ENCODE assay signal across 1 cellular context in the genomic region with DNA sequence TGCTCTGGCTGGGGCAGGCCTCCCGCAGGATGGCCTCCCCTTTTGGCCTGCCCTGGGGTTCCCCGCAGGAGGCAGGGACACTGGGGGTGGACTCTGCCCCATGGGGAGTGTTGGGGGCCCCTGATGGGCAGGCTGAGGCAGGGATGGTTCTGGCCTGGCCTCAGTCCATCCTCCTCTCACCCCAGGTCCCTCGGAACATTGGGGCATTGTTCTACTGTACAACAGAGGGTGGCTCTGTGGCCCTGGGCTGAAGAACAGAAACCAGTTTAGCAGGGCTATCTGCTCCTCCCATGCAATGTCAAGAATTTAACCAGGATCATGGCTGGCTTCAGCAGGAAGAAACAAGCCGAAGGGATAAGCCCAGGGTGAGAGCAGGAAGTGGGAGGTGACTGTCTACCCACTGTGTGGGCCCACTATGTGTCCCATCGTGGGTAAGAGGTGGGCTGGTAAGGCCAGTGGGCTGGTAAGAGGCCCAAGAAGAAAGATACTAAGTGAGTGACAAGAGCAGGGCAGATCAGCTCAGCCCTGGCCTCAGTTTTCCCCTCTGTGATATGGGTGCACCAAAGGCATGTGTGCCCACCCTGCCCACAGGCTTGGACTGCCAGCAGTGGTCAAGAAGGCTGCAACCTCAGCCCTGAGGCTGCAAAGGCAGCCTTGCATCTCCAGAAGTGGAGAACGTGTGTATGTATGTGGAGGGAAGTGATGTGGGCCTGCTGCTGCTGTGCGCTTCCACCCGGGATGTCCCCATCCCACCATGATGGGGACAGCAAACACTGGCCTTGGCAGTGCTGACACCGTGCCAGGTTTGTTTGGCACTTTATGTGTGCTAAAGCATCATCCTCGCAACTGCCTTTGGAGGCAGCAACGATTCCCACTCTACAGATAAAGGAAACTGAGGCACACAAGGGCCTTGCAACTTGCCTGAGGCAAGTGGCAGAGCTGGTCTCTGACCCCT.
TF ChIP-seq lines count a peak whose summit lies in the region.

No MANE protein-coding gene starts in this region.

TF ChIP-seq in HepG2, 621 proteins besides CTCF, POLR2A, EP300 and RAD21 (continued from another document and continues in another):
- TF ChIP-seq, protein P1, sequence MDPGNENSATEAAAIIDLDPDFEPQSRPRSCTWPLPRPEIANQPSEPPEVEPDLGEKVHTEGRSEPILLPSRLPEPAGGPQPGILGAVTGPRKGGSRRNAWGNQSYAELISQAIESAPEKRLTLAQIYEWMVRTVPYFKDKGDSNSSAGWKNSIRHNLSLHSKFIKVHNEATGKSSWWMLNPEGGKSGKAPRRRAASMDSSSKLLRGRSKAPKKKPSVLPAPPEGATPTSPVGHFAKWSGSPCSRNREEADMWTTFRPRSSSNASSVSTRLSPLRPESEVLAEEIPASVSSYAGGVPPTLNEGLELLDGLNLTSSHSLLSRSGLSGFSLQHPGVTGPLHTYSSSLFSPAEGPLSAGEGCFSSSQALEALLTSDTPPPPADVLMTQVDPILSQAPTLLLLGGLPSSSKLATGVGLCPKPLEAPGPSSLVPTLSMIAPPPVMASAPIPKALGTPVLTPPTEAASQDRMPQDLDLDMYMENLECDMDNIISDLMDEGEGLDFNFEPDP (CRISPR knock-in tag; conservative IDR thresholded peaks at IDR 0.05) = 0 out of 2 replicates have a peak, but pooled peaks have one; percentile 75
- TF ChIP-seq FOXA3 (CRISPR knock-in tag; IDR thresholded peaks at IDR 0.05) (no peak), MED13 (CRISPR knock-in tag; IDR thresholded peaks at IDR 0.05) (no peak), SIN3B (IDR thresholded peaks at IDR 0.05; ENCODE audit: low read length) (no peak), GTF3A (CRISPR knock-in tag; conservative IDR thresholded peaks at IDR 0.05) (no peak), ZFX (CRISPR knock-in tag; IDR thresholded peaks at IDR 0.05; ENCODE audit: low read depth) (0 out of 2 replicates have a peak, but pooled peaks have one; percentile 23), ETV5 (CRISPR knock-in tag; IDR thresholded peaks at IDR 0.05; ENCODE audit: borderline replicate concordance) (peak; percentile 74), ZNF670 (CRISPR knock-in tag; IDR thresholded peaks at IDR 0.05; ENCODE audit: borderline replicate concordance) (no peak), XRCC5 (optimal IDR thresholded peaks at IDR 0.05; ENCODE audit: low read length) (peak; percentile 65), RXRA (CRISPR knock-in tag; IDR thresholded peaks at IDR 0.05) (peak; percentile 33; the same call in 1 of the 2 replicates), ZNF207 (IDR thresholded peaks at IDR 0.05; ENCODE audit: borderline replicate concordance) (no peak), TOPORS (CRISPR knock-in tag; IDR thresholded peaks at IDR 0.05) (no peak), ZNF205 (CRISPR knock-in tag; IDR thresholded peaks at IDR 0.05) (no peak), RBAK (CRISPR knock-in tag; IDR thresholded peaks at IDR 0.05) (no peak), NKX3-1 (CRISPR knock-in tag; IDR thresholded peaks at IDR 0.05) (no peak), CCDC6 (CRISPR knock-in tag; IDR thresholded peaks at IDR 0.05) (no peak), NFYB (CRISPR knock-in tag; IDR thresholded peaks at IDR 0.05) (no peak), ZNF577 (CRISPR knock-in tag; IDR thresholded peaks at IDR 0.05; ENCODE audit: borderline replicate concordance, low read depth) (no peak), FOXK2 (IDR thresholded peaks at IDR 0.05) (peak; percentile 21; the same call in 1 of the 2 replicates), DNMT3B (CRISPR knock-in tag; conservative IDR thresholded peaks at IDR 0.05) (no peak), ATF1 (CRISPR knock-in tag; IDR thresholded peaks at IDR 0.05) (no peak), MAF1 (CRISPR knock-in tag; IDR thresholded peaks at IDR 0.05; ENCODE audit: borderline replicate concordance) (no peak), SETDB1 (CRISPR knock-in tag; IDR thresholded peaks at IDR 0.05; ENCODE audit: borderline replicate concordance) (no peak), BRD4 (CRISPR knock-in tag; IDR thresholded peaks at IDR 0.05) (no peak; the same call in 1 of the 2 replicates), PHF5A (CRISPR knock-in tag; IDR thresholded peaks at IDR 0.05; ENCODE audit: low read depth, unreplicated experiment) (no peak), YY1 (IDR thresholded peaks at IDR 0.05; ENCODE audit: insufficient read depth, insufficient replicate concordance, low read depth, low read length) (no peak), TBX2 (CRISPR knock-in tag; IDR thresholded peaks at IDR 0.05; ENCODE audit: borderline replicate concordance) (peak; percentile 61; the same call in 1 of the 2 replicates)
- TF ChIP-seq, protein P2, sequence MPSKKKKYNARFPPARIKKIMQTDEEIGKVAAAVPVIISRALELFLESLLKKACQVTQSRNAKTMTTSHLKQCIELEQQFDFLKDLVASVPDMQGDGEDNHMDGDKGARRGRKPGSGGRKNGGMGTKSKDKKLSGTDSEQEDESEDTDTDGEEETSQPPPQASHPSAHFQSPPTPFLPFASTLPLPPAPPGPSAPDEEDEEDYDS (CRISPR knock-in tag; IDR thresholded peaks at IDR 0.05) = no peak
- TF ChIP-seq, protein P3, sequence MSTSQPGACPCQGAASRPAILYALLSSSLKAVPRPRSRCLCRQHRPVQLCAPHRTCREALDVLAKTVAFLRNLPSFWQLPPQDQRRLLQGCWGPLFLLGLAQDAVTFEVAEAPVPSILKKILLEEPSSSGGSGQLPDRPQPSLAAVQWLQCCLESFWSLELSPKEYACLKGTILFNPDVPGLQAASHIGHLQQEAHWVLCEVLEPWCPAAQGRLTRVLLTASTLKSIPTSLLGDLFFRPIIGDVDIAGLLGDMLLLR (CRISPR knock-in tag; IDR thresholded peaks at IDR 0.05) = no peak
- TF ChIP-seq, protein P4, sequence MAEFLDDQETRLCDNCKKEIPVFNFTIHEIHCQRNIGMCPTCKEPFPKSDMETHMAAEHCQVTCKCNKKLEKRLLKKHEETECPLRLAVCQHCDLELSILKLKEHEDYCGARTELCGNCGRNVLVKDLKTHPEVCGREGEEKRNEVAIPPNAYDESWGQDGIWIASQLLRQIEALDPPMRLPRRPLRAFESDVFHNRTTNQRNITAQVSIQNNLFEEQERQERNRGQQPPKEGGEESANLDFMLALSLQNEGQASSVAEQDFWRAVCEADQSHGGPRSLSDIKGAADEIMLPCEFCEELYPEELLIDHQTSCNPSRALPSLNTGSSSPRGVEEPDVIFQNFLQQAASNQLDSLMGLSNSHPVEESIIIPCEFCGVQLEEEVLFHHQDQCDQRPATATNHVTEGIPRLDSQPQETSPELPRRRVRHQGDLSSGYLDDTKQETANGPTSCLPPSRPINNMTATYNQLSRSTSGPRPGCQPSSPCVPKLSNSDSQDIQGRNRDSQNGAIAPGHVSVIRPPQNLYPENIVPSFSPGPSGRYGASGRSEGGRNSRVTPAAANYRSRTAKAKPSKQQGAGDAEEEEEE (CRISPR knock-in tag; IDR thresholded peaks at IDR 0.05; ENCODE audit: borderline replicate concordance) = no peak
- TF ChIP-seq, protein P5, sequence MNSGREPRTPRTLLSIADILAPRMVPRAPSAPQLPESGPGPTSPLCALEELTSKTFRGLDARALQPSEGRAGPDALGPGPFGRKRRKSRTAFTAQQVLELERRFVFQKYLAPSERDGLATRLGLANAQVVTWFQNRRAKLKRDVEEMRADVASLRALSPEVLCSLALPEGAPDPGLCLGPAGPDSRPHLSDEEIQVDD (CRISPR knock-in tag; IDR thresholded peaks at IDR 0.05; ENCODE audit: borderline replicate concordance) = no peak
- TF ChIP-seq, protein P6, sequence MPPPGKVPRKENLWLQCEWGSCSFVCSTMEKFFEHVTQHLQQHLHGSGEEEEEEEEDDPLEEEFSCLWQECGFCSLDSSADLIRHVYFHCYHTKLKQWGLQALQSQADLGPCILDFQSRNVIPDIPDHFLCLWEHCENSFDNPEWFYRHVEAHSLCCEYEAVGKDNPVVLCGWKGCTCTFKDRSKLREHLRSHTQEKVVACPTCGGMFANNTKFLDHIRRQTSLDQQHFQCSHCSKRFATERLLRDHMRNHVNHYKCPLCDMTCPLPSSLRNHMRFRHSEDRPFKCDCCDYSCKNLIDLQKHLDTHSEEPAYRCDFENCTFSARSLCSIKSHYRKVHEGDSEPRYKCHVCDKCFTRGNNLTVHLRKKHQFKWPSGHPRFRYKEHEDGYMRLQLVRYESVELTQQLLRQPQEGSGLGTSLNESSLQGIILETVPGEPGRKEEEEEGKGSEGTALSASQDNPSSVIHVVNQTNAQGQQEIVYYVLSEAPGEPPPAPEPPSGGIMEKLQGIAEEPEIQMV (CRISPR knock-in tag; IDR thresholded peaks at IDR 0.05; ENCODE audit: low read depth) = no peak
- TF ChIP-seq, protein P7, sequence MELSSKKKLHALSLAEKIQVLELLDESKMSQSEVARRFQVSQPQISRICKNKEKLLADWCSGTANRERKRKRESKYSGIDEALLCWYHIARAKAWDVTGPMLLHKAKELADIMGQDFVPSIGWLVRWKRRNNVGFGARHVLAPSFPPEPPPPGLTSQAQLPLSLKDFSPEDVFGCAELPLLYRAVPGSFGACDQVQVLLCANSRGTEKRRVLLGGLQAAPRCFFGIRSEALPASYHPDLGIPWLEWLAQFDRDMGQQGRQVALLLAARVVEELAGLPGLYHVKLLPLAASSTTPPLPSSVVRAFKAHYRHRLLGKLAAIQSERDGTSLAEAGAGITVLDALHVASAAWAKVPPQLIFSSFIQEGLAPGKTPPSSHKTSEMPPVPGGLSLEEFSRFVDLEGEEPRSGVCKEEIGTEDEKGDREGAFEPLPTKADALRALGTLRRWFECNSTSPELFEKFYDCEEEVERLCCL (CRISPR knock-in tag; IDR thresholded peaks at IDR 0.05; ENCODE audit: borderline replicate concordance) = no peak
- TF ChIP-seq, protein P8, sequence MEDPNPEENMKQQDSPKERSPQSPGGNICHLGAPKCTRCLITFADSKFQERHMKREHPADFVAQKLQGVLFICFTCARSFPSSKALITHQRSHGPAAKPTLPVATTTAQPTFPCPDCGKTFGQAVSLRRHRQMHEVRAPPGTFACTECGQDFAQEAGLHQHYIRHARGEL (CRISPR knock-in tag; IDR thresholded peaks at IDR 0.05) = no peak
- TF ChIP-seq, protein P9, sequence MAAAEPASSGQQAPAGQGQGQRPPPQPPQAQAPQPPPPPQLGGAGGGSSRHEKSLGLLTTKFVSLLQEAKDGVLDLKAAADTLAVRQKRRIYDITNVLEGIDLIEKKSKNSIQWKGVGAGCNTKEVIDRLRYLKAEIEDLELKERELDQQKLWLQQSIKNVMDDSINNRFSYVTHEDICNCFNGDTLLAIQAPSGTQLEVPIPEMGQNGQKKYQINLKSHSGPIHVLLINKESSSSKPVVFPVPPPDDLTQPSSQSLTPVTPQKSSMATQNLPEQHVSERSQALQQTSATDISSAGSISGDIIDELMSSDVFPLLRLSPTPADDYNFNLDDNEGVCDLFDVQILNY (CRISPR knock-in tag; conservative IDR thresholded peaks at IDR 0.05) = no peak
- TF ChIP-seq, protein P10, sequence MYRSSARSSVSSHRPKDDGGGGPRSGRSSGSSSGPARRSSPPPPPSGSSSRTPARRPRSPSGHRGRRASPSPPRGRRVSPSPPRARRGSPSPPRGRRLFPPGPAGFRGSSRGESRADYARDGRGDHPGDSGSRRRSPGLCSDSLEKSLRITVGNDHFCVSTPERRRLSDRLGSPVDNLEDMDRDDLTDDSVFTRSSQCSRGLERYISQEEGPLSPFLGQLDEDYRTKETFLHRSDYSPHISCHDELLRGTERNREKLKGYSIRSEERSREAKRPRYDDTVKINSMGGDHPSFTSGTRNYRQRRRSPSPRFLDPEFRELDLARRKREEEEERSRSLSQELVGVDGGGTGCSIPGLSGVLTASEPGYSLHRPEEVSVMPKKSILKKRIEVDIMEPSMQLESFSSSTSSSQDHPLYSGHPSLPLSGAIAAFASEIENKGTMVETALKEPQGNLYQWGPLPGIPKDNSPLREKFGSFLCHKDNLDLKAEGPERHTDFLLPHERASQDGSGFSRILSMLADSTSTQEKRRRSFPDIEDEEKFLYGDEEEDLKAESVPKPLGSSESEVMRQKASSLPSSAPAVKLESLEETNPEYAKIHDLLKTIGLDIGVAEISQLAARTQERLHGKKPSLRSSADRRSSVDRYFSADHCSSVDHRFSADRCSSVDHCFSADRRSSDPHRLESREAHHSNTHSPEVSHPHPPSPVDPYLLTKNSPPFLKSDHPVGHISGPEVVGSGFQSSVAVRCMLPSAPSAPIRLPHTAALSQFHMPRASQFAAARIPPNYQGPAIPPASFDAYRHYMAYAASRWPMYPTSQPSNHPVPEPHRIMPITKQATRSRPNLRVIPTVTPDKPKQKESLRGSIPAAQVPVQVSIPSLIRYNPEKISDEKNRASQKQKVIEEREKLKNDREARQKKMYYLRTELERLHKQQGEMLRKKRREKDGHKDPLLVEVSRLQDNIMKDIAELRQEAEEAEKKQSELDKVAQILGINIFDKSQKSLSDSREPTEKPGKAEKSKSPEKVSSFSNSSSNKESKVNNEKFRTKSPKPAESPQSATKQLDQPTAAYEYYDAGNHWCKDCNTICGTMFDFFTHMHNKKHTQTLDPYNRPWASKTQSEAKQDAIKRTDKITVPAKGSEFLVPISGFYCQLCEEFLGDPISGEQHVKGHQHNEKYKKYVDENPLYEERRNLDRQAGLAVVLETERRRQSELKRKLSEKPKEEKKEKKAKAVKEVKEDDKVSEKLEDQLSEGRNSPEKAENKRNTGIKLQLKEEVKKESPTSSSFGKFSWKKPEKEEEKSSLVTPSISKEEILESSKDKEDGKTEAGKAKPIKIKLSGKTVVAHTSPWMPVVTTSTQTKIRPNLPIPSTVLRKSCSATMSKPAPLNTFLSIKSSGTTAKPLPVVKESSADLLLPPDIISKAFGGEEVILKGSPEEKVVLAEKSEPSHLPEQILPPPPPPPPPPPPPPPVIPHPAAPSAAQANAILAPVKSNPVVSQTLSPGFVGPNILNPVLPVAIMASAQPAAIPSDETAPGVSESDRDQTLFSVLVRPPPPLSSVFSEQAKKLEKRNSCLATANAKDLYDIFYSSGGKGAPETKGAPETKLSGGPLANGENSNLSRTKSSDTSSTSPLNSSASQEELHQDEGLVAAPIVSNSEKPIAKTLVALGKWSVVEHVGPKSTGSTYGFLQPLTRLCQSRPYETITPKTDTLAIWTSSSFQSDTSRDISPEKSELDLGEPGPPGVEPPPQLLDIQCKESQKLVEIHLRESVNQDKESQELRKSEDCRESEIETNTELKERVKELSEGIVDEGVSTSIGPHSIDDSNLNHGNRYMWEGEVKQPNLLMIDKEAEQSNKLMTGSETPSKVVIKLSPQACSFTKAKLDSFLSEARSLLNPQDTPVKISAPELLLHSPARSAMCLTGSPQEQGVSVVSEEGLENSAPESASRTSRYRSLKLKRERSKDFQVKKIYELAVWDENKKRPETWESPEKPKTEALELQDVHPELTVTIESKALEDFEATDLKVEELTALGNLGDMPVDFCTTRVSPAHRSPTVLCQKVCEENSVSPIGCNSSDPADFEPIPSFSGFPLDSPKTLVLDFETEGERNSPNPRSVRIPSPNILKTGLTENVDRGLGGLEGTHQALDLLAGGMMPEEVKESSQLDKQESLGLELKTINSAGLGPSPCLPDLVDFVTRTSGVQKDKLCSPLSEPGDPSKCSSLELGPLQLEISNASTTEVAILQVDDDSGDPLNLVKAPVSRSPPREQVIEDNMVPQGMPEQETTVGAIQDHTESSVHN (CRISPR knock-in tag; IDR thresholded peaks at IDR 0.05) = no peak
- TF ChIP-seq, protein P11, sequence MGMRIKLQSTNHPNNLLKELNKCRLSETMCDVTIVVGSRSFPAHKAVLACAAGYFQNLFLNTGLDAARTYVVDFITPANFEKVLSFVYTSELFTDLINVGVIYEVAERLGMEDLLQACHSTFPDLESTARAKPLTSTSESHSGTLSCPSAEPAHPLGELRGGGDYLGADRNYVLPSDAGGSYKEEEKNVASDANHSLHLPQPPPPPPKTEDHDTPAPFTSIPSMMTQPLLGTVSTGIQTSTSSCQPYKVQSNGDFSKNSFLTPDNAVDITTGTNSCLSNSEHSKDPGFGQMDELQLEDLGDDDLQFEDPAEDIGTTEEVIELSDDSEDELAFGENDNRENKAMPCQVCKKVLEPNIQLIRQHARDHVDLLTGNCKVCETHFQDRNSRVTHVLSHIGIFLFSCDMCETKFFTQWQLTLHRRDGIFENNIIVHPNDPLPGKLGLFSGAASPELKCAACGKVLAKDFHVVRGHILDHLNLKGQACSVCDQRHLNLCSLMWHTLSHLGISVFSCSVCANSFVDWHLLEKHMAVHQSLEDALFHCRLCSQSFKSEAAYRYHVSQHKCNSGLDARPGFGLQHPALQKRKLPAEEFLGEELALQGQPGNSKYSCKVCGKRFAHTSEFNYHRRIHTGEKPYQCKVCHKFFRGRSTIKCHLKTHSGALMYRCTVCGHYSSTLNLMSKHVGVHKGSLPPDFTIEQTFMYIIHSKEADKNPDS (CRISPR knock-in tag; IDR thresholded peaks at IDR 0.05) = no peak
